In the genomic region with DNA sequence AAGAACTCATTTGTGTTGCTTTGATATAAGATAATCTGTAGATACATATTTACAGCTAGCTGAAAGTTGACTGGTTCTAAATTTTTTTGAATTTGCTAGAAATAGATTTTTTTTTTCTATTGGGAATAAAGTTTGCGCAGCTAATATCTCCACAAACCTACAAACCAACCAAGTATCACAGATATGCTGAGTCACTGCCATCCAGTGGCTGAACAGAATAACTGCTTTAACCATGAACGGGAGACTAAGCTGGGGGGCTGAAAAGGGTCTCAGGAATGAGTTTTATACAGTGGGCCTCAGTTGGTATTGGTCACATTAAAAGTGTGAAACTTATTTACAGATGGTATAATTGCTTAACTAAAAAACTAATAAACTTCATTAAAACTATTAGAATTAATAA, we compare ENCODE assay signal across 8 cellular contexts.
DNase-seq lines count a peak whose midpoint lies in the region; ATAC-seq and TF ChIP-seq lines count a peak whose summit lies in the region.

No MANE protein-coding gene starts in this region.

- no peak overlapping the region for H3K4me3 ChIP-seq in GM12864 (ENCODE audit: low read depth, low read length)
- H3K4me3 ChIP-seq in fibroblast of villous mesenchyme (ENCODE audit: low read depth, low read length) = no peak overlapping the region

- ATAC-seq in HG03571 (IDR thresholded peaks at IDR 0.05; ENCODE audit: unreplicated experiment) (no peak), GM21526 (IDR thresholded peaks at IDR 0.05; ENCODE audit: low FRiP score, unreplicated experiment) (no peak)

- no peak overlapping the region for H3K27ac ChIP-seq in 22Rv1

- DNase-seq in GM12864 (ENCODE audit: low read depth) (no peak), RPMI7951 (ENCODE audit: low read depth) (peak; percentile 20), fibroblast of villous mesenchyme (ENCODE audit: low read depth) (peak; percentile 38), GM19238 (ENCODE audit: insufficient read length, low spot score) (no peak)
- no peak for DNase-seq in stimulated activated CD4-positive, alpha-beta T cell treated with anti-CD3 and anti-CD28 coated beads, Interleukin-4, amount 100 ng/mL, for 1 hour

- TF ChIP-seq CTCF in 22Rv1 (IDR thresholded peaks at IDR 0.05) = peak; percentile 68
- TF ChIP-seq CTCF in GM12864 (IDR thresholded peaks at IDR 0.05; ENCODE audit: low read depth, low read length, missing control alignments) = peak; percentile 24
- peak; percentile 57 for TF ChIP-seq CTCF in fibroblast of villous mesenchyme (IDR thresholded peaks at IDR 0.05; ENCODE audit: insufficient read depth, low read depth, low read length)

Comparison
In these comparisons a context has a peak if more than half of its experiments do, and no peak if none do; other contexts are left out.
1. DNase-seq: peak in RPMI7951 (single experiment) and fibroblast of villous mesenchyme (single experiment); none in GM12864 (single experiment), GM19238 (single experiment) and stimulated activated CD4-positive, alpha-beta T cell treated with anti-CD3 and anti-CD28 coated beads, Interleukin-4, amount 100 ng/mL, for 1 hour (single experiment).
2. Peak in every context shown above with its lines, with median percentiles within 50 percentile points of each other: CTCF ChIP-seq.